In the genomic region with DNA sequence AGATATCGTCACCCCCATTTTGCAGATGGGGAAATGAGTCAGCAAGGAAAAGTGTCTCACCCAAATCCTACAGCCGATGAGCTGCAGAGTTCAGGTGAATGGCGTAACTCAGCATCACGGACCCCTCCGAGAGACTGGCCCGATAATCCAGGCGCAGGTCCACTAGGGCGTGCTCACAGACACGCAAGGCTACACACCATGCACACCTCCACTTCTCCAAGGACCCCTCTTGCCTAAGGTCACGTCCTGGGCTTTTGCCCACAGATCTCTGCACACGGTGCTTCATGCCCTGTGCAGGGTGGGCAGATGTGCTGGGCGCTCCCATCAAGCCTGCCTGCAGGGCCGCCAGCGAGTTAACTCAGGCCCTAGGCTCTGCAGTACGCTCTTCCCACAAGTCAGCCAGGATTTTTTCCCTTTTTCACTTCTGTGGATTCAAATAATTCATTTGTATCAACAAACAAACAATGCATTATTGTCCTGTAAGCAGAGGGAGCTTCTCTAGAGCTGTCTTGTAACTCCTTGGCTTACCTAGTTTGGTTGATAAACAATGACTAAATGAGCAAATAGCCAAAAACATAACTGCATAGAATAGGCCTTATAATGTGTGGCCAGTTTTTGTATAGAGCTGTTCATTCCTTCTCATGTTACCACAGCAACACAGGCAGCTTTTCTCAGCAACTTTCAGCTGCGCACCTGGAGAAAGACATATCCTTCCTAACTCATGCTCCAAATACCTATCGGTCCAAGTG, we compare ENCODE assay signal across 19 cellular contexts.
"Had no signal": no experiment of that assay in that cellular context is flagged by ENCODE, and none has a peak within 500 bp of the region (broad histone marks: within the 10 kb centered on the region; RNA-seq: fewer than 3 reads in every experiment).

No MANE protein-coding gene starts in this region.

- H3K4me1 Mint-ChIP-seq: activated CD4-positive, alpha-beta T cell treated with anti-CD3 and anti-CD28 coated beads, Interleukin-2, amount 10 ng/mL, durations not matched to agents 24 days and 14 days; memory B cell had no signal

- H3K27ac Mint-ChIP-seq: activated CD4-positive, alpha-beta T cell treated with anti-CD3 and anti-CD28 coated beads, Interleukin-2, amount 10 ng/mL, durations not matched to agents 24 days and 14 days; activated T-helper 17 cell treated with anti-CD3 and anti-CD28 coated beads, Interleukin-2, amount 50 U/mL, for 72 hours; memory B cell; WTC11 had no signal

- H3K27me3 ChIP-seq: brain microvascular endothelial cell, heart right ventricle, left lung, neural progenitor cell, stomach, thyroid gland, vagina had no signal

- DNase-seq: activated CD4-positive, alpha-beta T cell treated with anti-CD3 and anti-CD28 coated beads, Interleukin-2, amount 10 ng/mL, durations not matched to agents 24 days and 14 days; activated naive CD4-positive, alpha-beta T cell treated with anti-CD3 and anti-CD28 coated beads, Interleukin-2, amount 50 U/mL, for 16 hours; activated T-cell treated with anti-CD3 and anti-CD28 coated beads for 4 hours; amniotic stem cell; brain microvascular endothelial cell; heart right ventricle; left lung; retina; stimulated activated CD4-positive, alpha-beta T cell treated with anti-CD3 and anti-CD28 coated beads, Interleukin-15, amount 100 ng/mL, for 24 hours; stimulated activated CD4-positive, alpha-beta T cell treated with anti-CD3 and anti-CD28 coated beads, Interleukin-4, amount 100 ng/mL, for 24 hours; stomach; T-helper 1 cell; thyroid gland had no signal

- ATAC-seq: activated T-helper 17 cell treated with anti-CD3 and anti-CD28 coated beads, Interleukin-2, amount 50 U/mL, for 72 hours; left lung; WTC11 had no signal

- H3K27me3 Mint-ChIP-seq: activated CD4-positive, alpha-beta T cell treated with anti-CD3 and anti-CD28 coated beads, Interleukin-2, amount 10 ng/mL, durations not matched to agents 24 days and 14 days; activated T-helper 17 cell treated with anti-CD3 and anti-CD28 coated beads, Interleukin-2, amount 50 U/mL, for 72 hours; memory B cell had no signal

- H3K4me3 ChIP-seq: heart right ventricle, left lung, neural progenitor cell, stomach, thyroid gland, vagina had no signal

- H3K9me3 ChIP-seq: heart right ventricle, left lung, stomach, thyroid gland, vagina had no signal

- H3K4me1 ChIP-seq: left lung, neural progenitor cell, parathyroid adenoma had no signal

- H3K36me3 ChIP-seq: neural progenitor cell, thyroid gland, vagina had no signal

- H3K27ac ChIP-seq: brain microvascular endothelial cell, heart right ventricle, left lung, neural progenitor cell, parathyroid adenoma, stomach, thyroid gland, vagina had no signal

- H3K9me3 Mint-ChIP-seq: activated CD4-positive, alpha-beta T cell treated with anti-CD3 and anti-CD28 coated beads, Interleukin-2, amount 10 ng/mL, durations not matched to agents 24 days and 14 days; activated T-helper 17 cell treated with anti-CD3 and anti-CD28 coated beads, Interleukin-2, amount 50 U/mL, for 72 hours; memory B cell had no signal

- H3K4me2 ChIP-seq: neural progenitor cell had no signal

- H3K9ac ChIP-seq: neural progenitor cell, parathyroid adenoma had no signal

- H3K4me3 Mint-ChIP-seq: activated CD4-positive, alpha-beta T cell treated with anti-CD3 and anti-CD28 coated beads, Interleukin-2, amount 10 ng/mL, durations not matched to agents 24 days and 14 days; activated T-helper 17 cell treated with anti-CD3 and anti-CD28 coated beads, Interleukin-2, amount 50 U/mL, for 72 hours; memory B cell; neural progenitor cell; WTC11 had no signal
